1 cellular context compared by ENCODE assay signal in genomic region chr5:175795959-175796358, GRCh38.
TF ChIP-seq lines count a peak whose summit lies in the region.

No MANE protein-coding gene starts in this region.

TF ChIP-seq in WTC11, 78 proteins besides CTCF, POLR2A, EP300 and RAD21 (continued from another document):
- TF ChIP-seq E2F4 (CRISPR knock-in tag; IDR thresholded peaks at IDR 0.05; ENCODE audit: borderline replicate concordance, low read depth) (no peak), AFF4 (CRISPR knock-in tag; IDR thresholded peaks at IDR 0.05; ENCODE audit: borderline replicate concordance) (no peak)
